In the genomic region with DNA sequence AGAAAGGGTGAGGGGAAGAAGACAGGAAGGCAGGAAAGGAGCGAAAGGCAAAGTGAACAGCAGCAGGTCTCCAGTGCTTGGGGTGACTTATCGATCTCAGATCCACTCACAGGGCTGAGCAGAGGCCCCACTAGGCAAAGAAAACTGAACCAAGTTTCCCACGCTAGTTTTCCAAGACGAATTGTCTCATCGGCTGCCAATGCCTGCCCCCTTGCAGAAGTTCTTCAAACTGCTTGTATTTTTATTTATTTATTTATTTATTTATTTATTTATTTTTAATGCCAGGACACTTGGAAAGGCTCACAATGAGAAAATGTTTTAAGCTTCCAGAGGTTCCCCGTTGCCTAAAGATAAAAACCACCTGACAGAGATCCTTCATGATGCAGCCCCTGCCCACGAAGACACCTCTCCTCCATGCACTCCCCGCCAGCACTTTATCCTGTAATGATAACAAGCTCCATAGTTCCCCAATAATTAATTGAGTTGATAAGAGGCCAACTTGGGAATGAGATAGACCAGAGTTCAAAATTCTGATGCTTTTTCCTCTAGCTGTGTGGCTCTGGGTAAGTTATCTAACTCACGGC, we compare ENCODE assay signal across 9 cellular contexts. TPM values are rescaled to one million over a fixed set of nuclear protein-coding genes. Genes with fewer than 3 reads are reported as not detected.
DNase-seq lines count a peak whose midpoint lies in the region; FAIRE-seq and TF ChIP-seq lines count a peak whose summit lies in the region.
"Had no signal": no experiment of that assay in that cellular context is flagged by ENCODE, and none has a peak within 500 bp of the region (broad histone marks: within the 10 kb centered on the region; RNA-seq: fewer than 3 reads in every experiment).

No MANE protein-coding gene starts in this region.

- no peaks in the 10 kb centered on the region for H3K36me3 ChIP-seq in neural cell (ENCODE audit: insufficient read depth, low read length)

- no peaks in the 10 kb centered on the region for H3F3A ChIP-seq in neural cell (ENCODE audit: insufficient read depth, low read length, poor library complexity, severe bottlenecking)

- H3K9ac ChIP-seq in neural cell (ENCODE audit: low read length), result no peak overlapping the region

- H3K4me1 Mint-ChIP-seq in activated T-cell treated with anti-CD3 and anti-CD28 coated beads, Interleukin-2, amount 50 U/mL, for 24 hours (ENCODE audit: low read depth), result peaks cover 2% of the 10 kb centered on the region

- TF ChIP-seq EP300 in neural cell (conservative IDR thresholded peaks at IDR 0.05; ENCODE audit: poor library complexity, severe bottlenecking), result no peak

- in situ Hi-C loops in KBM-7 (cut with MboI; ENCODE audit: low pct_unique_long_range_greater_than_20kb, low sequenced_read_pairs), result no loop called here

- FAIRE-seq in D721Med (lab: Jason Lieb, UNC), result no peak

- no peak overlapping the region for H3K4me2 ChIP-seq in neural cell (ENCODE audit: low read length)

- H3K9me2 ChIP-seq in neural cell (ENCODE audit: insufficient read depth, low read length), result no peaks in the 10 kb centered on the region

- no peaks in the 10 kb centered on the region for H4K20me1 ChIP-seq in neural cell (ENCODE audit: insufficient read depth)

- no peaks in the 10 kb centered on the region for H3K9me3 ChIP-seq in neural cell (ENCODE audit: low read length)

- peaks cover 1% of the 10 kb centered on the region for H3K36me3 Mint-ChIP-seq in activated T-cell treated with anti-CD3 and anti-CD28 coated beads, Interleukin-2, amount 50 U/mL, for 24 hours (ENCODE audit: low read depth)

- H3K79me2 ChIP-seq in neural cell (replicated peaks; ENCODE audit: insufficient read depth, low read length), result no peaks in the 10 kb centered on the region

- no peak overlapping the region for H3K27ac ChIP-seq in neural cell (ENCODE audit: low read length)

- no peak overlapping the region for H3K27ac Mint-ChIP-seq in activated T-cell treated with anti-CD3 and anti-CD28 coated beads, Interleukin-2, amount 50 U/mL, for 24 hours

- no peak overlapping the region for H3K4me3 Mint-ChIP-seq in activated T-cell treated with anti-CD3 and anti-CD28 coated beads, Interleukin-2, amount 50 U/mL, for 24 hours

- H3K27me3 Mint-ChIP-seq in activated T-cell treated with anti-CD3 and anti-CD28 coated beads, Interleukin-2, amount 50 U/mL, for 24 hours, result no peaks in the 10 kb centered on the region

- DNase-seq in D721Med (ENCODE audit: insufficient read length, low spot score) (no peak), KBM-7 (peak; percentile 24), dedifferentiated amniotic fluid mesenchymal stem cell (ENCODE audit: extremely low spot score) (peak; percentile 52), SKM-1 (lab: John Stamatoyannopoulos, UW; ENCODE audit: unreplicated experiment) (no peak), GOT3 (lab: John Stamatoyannopoulos, UW) (no peak)
- no peak for DNase-seq in activated CD8-positive, alpha-beta memory T cell treated with anti-CD3 and anti-CD28 coated beads for 24 hours
- DNase-seq in activated T-cell treated with anti-CD3 and anti-CD28 coated beads, Interleukin-2, amount 50 U/mL, for 24 hours, result no peak

- no peaks in the 10 kb centered on the region for H3K27me3 ChIP-seq in neural cell (ENCODE audit: insufficient read depth, low read depth, low read length)

- TF ChIP-seq RAD21 in neural cell (conservative IDR thresholded peaks at IDR 0.05), result peak; percentile 63

- TF ChIP-seq CTCF in D721Med (IDR thresholded peaks at IDR 0.05; ENCODE audit: insufficient read depth, missing control alignments), result peak; percentile 41
- peak; percentile 51 for TF ChIP-seq CTCF in neural cell (IDR thresholded peaks at IDR 0.05; ENCODE audit: poor library complexity, severe bottlenecking)

- no peak overlapping the region for H3K4me3 ChIP-seq in neural cell (ENCODE audit: low read length)

- no peaks in the 10 kb centered on the region for H3K9me3 Mint-ChIP-seq in activated T-cell treated with anti-CD3 and anti-CD28 coated beads, Interleukin-2, amount 50 U/mL, for 24 hours

- no peak overlapping the region for H2AFZ ChIP-seq in neural cell (ENCODE audit: low read depth, low read length)

TF ChIP-seq in neural cell, 6 proteins besides CTCF, POLR2A, EP300 and RAD21:
- TF ChIP-seq SMC3 (conservative IDR thresholded peaks at IDR 0.05; ENCODE audit: poor library complexity) (peak; percentile 70), EZH2 (IDR thresholded peaks at IDR 0.05; ENCODE audit: borderline replicate concordance, insufficient read depth, low read length, poor library complexity, severe bottlenecking) (no peak)
TF ChIP-seq in neural cell: peak in this region for 1.

RNA-seq across cellular contexts. Expression of a gene that starts 43.2 kb away (rescaled TPM):
- polyA plus RNA-seq in neural cell, result 36.8 and 37.3 TPM in 2 replicates
- polyA minus RNA-seq in neural cell, result 37.3 and 39.4 TPM in 2 replicates

RNA-seq across cellular contexts. Expression of a gene that starts 46.2 kb away (rescaled TPM):
- polyA plus RNA-seq in neural cell, result not detected in 2 replicates
- not detected in 2 replicates for polyA minus RNA-seq in neural cell
- polyA plus RNA-seq: thymus had no signal

Comparison
In these comparisons a context has a peak if more than half of its experiments do, and no peak if none do; other contexts are left out.
1. DNase-seq: peak in KBM-7 (single experiment) and dedifferentiated amniotic fluid mesenchymal stem cell (single experiment); none in D721Med (single experiment), SKM-1 (single experiment), GOT3 (single experiment), activated CD8-positive, alpha-beta memory T cell treated with anti-CD3 and anti-CD28 coated beads for 24 hours (single experiment) and activated T-cell treated with anti-CD3 and anti-CD28 coated beads, Interleukin-2, amount 50 U/mL, for 24 hours (single experiment).